Comparison of ENCODE assay signal across 16 cellular contexts in the genomic region with DNA sequence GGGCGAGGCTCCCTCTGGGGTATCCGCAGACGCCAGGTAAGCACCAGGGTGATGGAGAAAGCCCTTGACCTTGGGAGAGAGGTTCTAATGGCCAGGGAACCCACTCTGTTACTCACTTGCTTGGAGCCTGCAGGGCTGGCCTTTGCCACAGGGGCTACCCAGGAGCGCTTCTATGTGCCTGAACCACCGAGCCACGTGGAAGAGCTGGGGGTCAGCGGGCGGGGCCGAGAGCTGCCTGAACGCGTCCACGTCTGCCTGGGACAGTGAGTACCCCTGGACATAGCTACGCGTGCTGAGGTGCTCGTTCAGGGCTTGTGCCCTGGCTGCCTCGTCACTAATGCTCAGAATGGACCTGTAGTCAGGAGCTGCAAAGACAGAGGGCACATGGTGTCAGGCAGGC.
"Had no signal": no experiment of that assay in that cellular context is flagged by ENCODE, and none has a peak within 500 bp of the region (broad histone marks: within the 10 kb centered on the region; RNA-seq: fewer than 3 reads in every experiment).

No MANE protein-coding gene starts in this region.

- H3K4me2 ChIP-seq: hepatocyte had no signal

- H3K9me3 Mint-ChIP-seq: activated naive CD8-positive, alpha-beta T cell treated with anti-CD3 and anti-CD28 coated beads, Interleukin-2, amount 10 ng/mL, durations not matched to agents 7 days and 5 days; neural crest cell; stimulated activated naive CD8-positive, alpha-beta T cell treated with anti-CD3 and anti-CD28 coated beads, Interleukin-15, amount 100 ng/mL, for 72 hours had no signal

- ATAC-seq: activated CD4-positive, CD25-positive, alpha-beta regulatory T cell treated with anti-CD3 and anti-CD28 coated beads, Interleukin-2, amount 50 U/mL, for 24 hours; gastrocnemius medialis; stimulated activated naive CD8-positive, alpha-beta T cell treated with anti-CD3 and anti-CD28 coated beads, Interleukin-15, amount 100 ng/mL, for 72 hours had no signal

- H3K27me3 ChIP-seq: colonic mucosa, gastrocnemius medialis, hepatocyte, testis had no signal

- H3K27ac ChIP-seq: colonic mucosa, gastrocnemius medialis, hepatocyte, parathyroid adenoma, testis had no signal

- H3K9me3 ChIP-seq: colonic mucosa, gastrocnemius medialis, testis had no signal

- H3K27me3 Mint-ChIP-seq: activated naive CD8-positive, alpha-beta T cell treated with anti-CD3 and anti-CD28 coated beads, Interleukin-2, amount 10 ng/mL, durations not matched to agents 7 days and 5 days; stimulated activated naive CD8-positive, alpha-beta T cell treated with anti-CD3 and anti-CD28 coated beads, Interleukin-15, amount 100 ng/mL, for 72 hours had no signal

- H2AFZ ChIP-seq: hepatocyte, parathyroid adenoma had no signal

- FAIRE-seq: endothelial cell of umbilical vein had no signal

- H3K36me3 ChIP-seq: colonic mucosa had no signal

- H3K4me3 Mint-ChIP-seq: activated naive CD8-positive, alpha-beta T cell treated with anti-CD3 and anti-CD28 coated beads, Interleukin-2, amount 10 ng/mL, durations not matched to agents 7 days and 5 days; neural crest cell; stimulated activated naive CD8-positive, alpha-beta T cell treated with anti-CD3 and anti-CD28 coated beads, Interleukin-15, amount 100 ng/mL, for 72 hours had no signal

- H3K27ac Mint-ChIP-seq: activated naive CD8-positive, alpha-beta T cell treated with anti-CD3 and anti-CD28 coated beads, Interleukin-2, amount 10 ng/mL, durations not matched to agents 7 days and 5 days had no signal

- H3K9ac ChIP-seq: parathyroid adenoma had no signal

- DNase-seq: activated CD4-positive, alpha-beta T cell treated with anti-CD3 and anti-CD28 coated beads, Interleukin-2, amount 50 U/mL, for 4 hours; activated effector memory CD4-positive, alpha-beta T cell treated with Interleukin-2 at 50 U/mL for 16 hours; activated naive CD8-positive, alpha-beta T cell treated with anti-CD3 and anti-CD28 coated beads, Interleukin-2, amount 10 ng/mL, durations not matched to agents 7 days and 5 days; anterior cingulate cortex; colonic mucosa; effector CD4-positive, alpha-beta T cell; gastrocnemius medialis; stimulated activated CD4-positive, alpha-beta T cell treated with anti-CD3 and anti-CD28 coated beads, Interleukin-15, amount 100 ng/mL, for 24 hours; stimulated activated CD4-positive, alpha-beta T cell treated with anti-CD3 and anti-CD28 coated beads, Interleukin-4, amount 100 ng/mL, for 24 hours; stimulated activated naive CD8-positive, alpha-beta T cell treated with anti-CD3 and anti-CD28 coated beads, Interleukin-15, amount 100 ng/mL, for 72 hours; testis had no signal

- H3K4me1 ChIP-seq: colonic mucosa, parathyroid adenoma, testis had no signal

- H3K4me3 ChIP-seq: colonic mucosa, gastrocnemius medialis, hepatocyte, testis had no signal

- H3K36me3 Mint-ChIP-seq: activated naive CD8-positive, alpha-beta T cell treated with anti-CD3 and anti-CD28 coated beads, Interleukin-2, amount 10 ng/mL, durations not matched to agents 7 days and 5 days had no signal
